Comparison of ENCODE assay signal across 8 cellular contexts in the genomic region with DNA sequence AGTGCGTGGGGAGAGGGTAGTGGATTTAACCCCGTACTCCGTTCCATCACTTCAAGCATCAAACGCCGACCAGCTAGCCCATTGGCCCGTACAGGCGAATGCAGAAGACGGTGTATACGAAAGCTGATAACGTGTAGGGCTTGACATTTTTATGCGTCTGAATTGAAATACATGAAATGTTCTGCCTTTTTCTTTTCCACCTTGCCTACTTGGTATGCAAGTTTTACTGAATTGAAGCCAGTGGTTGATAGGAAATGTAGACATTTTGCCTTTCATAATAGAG. TPM values are rescaled to one million over a fixed set of nuclear protein-coding genes. Genes with fewer than 3 reads are reported as not detected.
DNase-seq lines count a peak whose midpoint lies in the region; ATAC-seq and TF ChIP-seq lines count a peak whose summit lies in the region.

No MANE protein-coding gene starts in this region.

- H4K20me1 ChIP-seq in SU-DHL-6 (ENCODE audit: low read depth, low read length) = 0 out of 2 replicates have a peak, but pooled peaks cover 5% of the 10 kb centered on the region
- H4K20me1 ChIP-seq in smooth muscle cell (ENCODE audit: low read depth) = peaks cover 41% of the 10 kb centered on the region

- H3K36me3 ChIP-seq in SU-DHL-6 (ENCODE audit: low read length) (no peaks in the 10 kb centered on the region), gastroesophageal sphincter (no peaks in the 10 kb centered on the region), smooth muscle cell (ENCODE audit: low read depth) (no peaks in the 10 kb centered on the region)

- 1 to 2% methylated on average over 6 to 11 of the region's 11 CpGs for WGBS in gastroesophageal sphincter (ENCODE audit: low coverage in 1 of 2), 2 donors
- 10% methylated on average over 11 of the region's 11 CpGs for WGBS in smooth muscle cell (ENCODE audit: low lambda C conversion rate)

- H2AFZ ChIP-seq in SU-DHL-6 (ENCODE audit: low read depth, low read length, severe bottlenecking) = peak overlapping the region; percentile 99
- H2AFZ ChIP-seq in smooth muscle cell (ENCODE audit: low read depth) = peak overlapping the region; percentile 80

- TF ChIP-seq CTCF in SU-DHL-6 (IDR thresholded peaks at IDR 0.05; ENCODE audit: insufficient read depth, low read length, poor library complexity, severe bottlenecking) (no peak), gastroesophageal sphincter (IDR thresholded peaks at IDR 0.05) (no peak), smooth muscle cell (IDR thresholded peaks at IDR 0.05; ENCODE audit: borderline replicate concordance, insufficient read depth, poor library complexity, severe bottlenecking) (no peak)

- H3K4me3 ChIP-seq in SU-DHL-6 (ENCODE audit: insufficient read depth, low read length, poor library complexity, severe bottlenecking) (peak overlapping the region; percentile 65), gastroesophageal sphincter (peak overlapping the region; percentile 34 to 51), smooth muscle cell (peak overlapping the region; percentile 46)

- no peaks in the 10 kb centered on the region; the same call in 1 of the 2 replicates for H3K79me2 ChIP-seq in SU-DHL-6 (ENCODE audit: insufficient read depth, low read length)
- H3K79me2 ChIP-seq in smooth muscle cell (ENCODE audit: low read depth) = peaks cover 41% of the 10 kb centered on the region

- ATAC-seq in gastroesophageal sphincter = no peak

- no peak for TF ChIP-seq POLR2A in gastroesophageal sphincter (IDR thresholded peaks at IDR 0.05)

- H3K9ac ChIP-seq in SU-DHL-6 (ENCODE audit: low read length) = peak overlapping the region; percentile 42; the same call in 1 of the 2 replicates
- H3K9ac ChIP-seq in smooth muscle cell (ENCODE audit: low read depth) = peak overlapping the region; percentile 89

- no peaks in the 10 kb centered on the region for H3K9me3 ChIP-seq in SU-DHL-6 (ENCODE audit: insufficient read depth, low read length)
- H3K9me3 ChIP-seq in gastroesophageal sphincter = no peaks in the 10 kb centered on the region
- H3K9me3 ChIP-seq in smooth muscle cell (replicated peaks; ENCODE audit: low read depth) = no peaks in the 10 kb centered on the region

- H3K4me2 ChIP-seq in SU-DHL-6 (ENCODE audit: low read depth, low read length, poor library complexity, severe bottlenecking) (peak overlapping the region; percentile 95), smooth muscle cell (peak overlapping the region; percentile 84)

- H3K9me2 ChIP-seq in SU-DHL-6 (replicated peaks; ENCODE audit: insufficient read depth, low read length) = no peaks in the 10 kb centered on the region

- peak; percentile 73 for DNase-seq in stimulated activated CD4-positive, alpha-beta T cell treated with anti-CD3 and anti-CD28 coated beads, Interleukin-4, amount 100 ng/mL, for 1 hour
- no peak for DNase-seq in stimulated activated CD4-positive, alpha-beta T cell treated with anti-CD3 and anti-CD28 coated beads, Interleukin-2, amount 100 ng/mL, for 48 hours
- DNase-seq in smooth muscle cell (lab: John Stamatoyannopoulos, UW; ENCODE audit: unreplicated experiment) (no peak), NCI-H774 (lab: John Stamatoyannopoulos, UW) (no peak), NCI-H1048 (lab: John Stamatoyannopoulos, UW) (no peak), NCI-H345 (lab: John Stamatoyannopoulos, UW) (no peak)

- TF ChIP-seq EP300 in gastroesophageal sphincter (IDR thresholded peaks at IDR 0.05) = no peak

- no peak overlapping the region for H3K27ac ChIP-seq in SU-DHL-6 (ENCODE audit: low read depth, low read length)
- peak overlapping the region; percentile 83 to 100 (median 99) for H3K27ac ChIP-seq in gastroesophageal sphincter
- H3K27ac ChIP-seq in smooth muscle cell (ENCODE audit: low read depth) = peak overlapping the region; percentile 98

- H3K27me3 ChIP-seq in SU-DHL-6 (ENCODE audit: low read length) (no peaks in the 10 kb centered on the region), gastroesophageal sphincter (no peaks in the 10 kb centered on the region), smooth muscle cell (ENCODE audit: low read depth) (no peaks in the 10 kb centered on the region)

- H3K4me1 ChIP-seq in gastroesophageal sphincter (peaks cover 0 to 44% (median 14%) of the 10 kb centered on the region in 3 donors), smooth muscle cell (ENCODE audit: low read depth) (peaks cover 22% of the 10 kb centered on the region)

- H3F3A ChIP-seq in SU-DHL-6 (ENCODE audit: insufficient read depth) (no peaks in the 10 kb centered on the region), smooth muscle cell (ENCODE audit: low read depth) (peaks cover 3% of the 10 kb centered on the region)

RNA-seq across cellular contexts. Expression of a gene that starts 0.8 kb away (rescaled TPM):
- 100 to 1,000 TPM; 146 to 253 (median 205) TPM for total RNA-seq in gastroesophageal sphincter
- total RNA-seq in smooth muscle cell = 85.6 and 97.7 TPM in 2 replicates
- polyA plus RNA-seq in smooth muscle cell = 87.7 and 112 TPM in 2 replicates

RNA-seq across cellular contexts. Expression of a gene that starts 34.0 kb away (rescaled TPM):
- total RNA-seq in gastroesophageal sphincter = 1,000 to 10,000 TPM in 2 of 4 donors, 100 to 1,000 TPM in 2; 615 to 1,266 (median 897) TPM
- total RNA-seq in smooth muscle cell = 116 and 117 TPM in 2 replicates
- polyA plus RNA-seq in smooth muscle cell = 237 and 255 TPM in 2 replicates
